In genomic region chr7:106792233-106792926, GRCh38 we compare ENCODE assay signal across 20 cellular contexts.
"Had no signal": no experiment of that assay in that cellular context is flagged by ENCODE, and none has a peak within 500 bp of the region (broad histone marks: within the 10 kb centered on the region; RNA-seq: fewer than 3 reads in every experiment).

No MANE protein-coding gene starts in this region.

- H3K27ac ChIP-seq: brain microvascular endothelial cell, esophagus muscularis mucosa, gastrocnemius medialis, spleen, WERI-Rb-1 had no signal

- H3K9me3 ChIP-seq: esophagus muscularis mucosa, gastrocnemius medialis, transverse colon had no signal

- H3K4me3 ChIP-seq: esophagus muscularis mucosa, gastrocnemius medialis, spleen, transverse colon had no signal

- ATAC-seq: activated CD4-positive, CD25-positive, alpha-beta regulatory T cell treated with anti-CD3 and anti-CD28 coated beads, Interleukin-2, amount 50 U/mL, for 24 hours; gastrocnemius medialis; left cardiac atrium; left ventricle myocardium superior; right cardiac atrium had no signal

- H3K4me1 ChIP-seq: esophagus muscularis mucosa, gastrocnemius medialis, transverse colon had no signal

- H3K27me3 ChIP-seq: brain microvascular endothelial cell, esophagus muscularis mucosa, gastrocnemius medialis, spleen, transverse colon had no signal

- DNase-seq: activated CD8-positive, alpha-beta memory T cell treated with anti-CD3 and anti-CD28 coated beads, Interleukin-2, amount 50 U/mL, for 48 hours; activated gamma-delta T cell; activated naive CD8-positive, alpha-beta T cell treated with anti-CD3 and anti-CD28 coated beads, Interleukin-2, amount 10 ng/mL, durations not matched to agents 7 days and 5 days; activated T-cell treated with anti-CD3 and anti-CD28 coated beads, Interleukin-2, amount 50 U/mL, for 24 hours; amniotic stem cell; brain microvascular endothelial cell; gastrocnemius medialis; glutamatergic neuron; islet precursor cell; left cardiac atrium; left ventricle myocardium superior; posterior cingulate gyrus; right cardiac atrium; spleen; stimulated activated naive CD4-positive, alpha-beta T cell treated with Interleukin-2 at 50 U/mL for 16 hours; T1000; transverse colon; WERI-Rb-1 had no signal

- H3K36me3 ChIP-seq: brain microvascular endothelial cell, esophagus muscularis mucosa, gastrocnemius medialis, spleen, transverse colon, WERI-Rb-1 had no signal
